Comparison of ENCODE assay signal across 14 cellular contexts in the genomic region with DNA sequence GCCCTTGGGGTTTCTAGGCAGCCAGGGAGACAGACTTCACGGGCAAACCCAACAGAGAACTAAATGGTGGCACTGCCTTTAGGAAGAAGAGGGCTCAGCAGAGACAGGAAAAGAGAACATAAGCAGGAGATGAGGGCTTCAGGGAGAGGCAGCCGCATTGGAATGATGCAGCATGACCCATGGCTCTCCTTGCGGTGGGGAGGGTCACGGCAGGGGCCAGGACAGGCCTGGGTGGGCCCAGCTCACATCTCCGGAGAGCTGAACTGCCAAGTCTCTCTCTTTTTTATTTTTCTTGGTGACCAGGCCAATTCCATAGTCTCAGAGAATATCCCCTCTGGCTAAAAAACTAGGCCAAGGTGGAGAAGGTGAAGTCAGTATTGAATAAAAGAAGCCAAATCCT.
DNase-seq lines count a peak whose midpoint lies in the region; ATAC-seq, FAIRE-seq and TF ChIP-seq lines count a peak whose summit lies in the region.
"Had no signal": no experiment of that assay in that cellular context is flagged by ENCODE, and none has a peak within 500 bp of the region (broad histone marks: within the 10 kb centered on the region; RNA-seq: fewer than 3 reads in every experiment).

No MANE protein-coding gene starts in this region.

- peaks cover 52% of the 10 kb centered on the region for H3K36me3 ChIP-seq in CD8-positive, alpha-beta memory T cell (ENCODE audit: insufficient read depth, low read length)
- H3K36me3 ChIP-seq in adrenal gland (replicated peaks in 1 of 2), result no peaks in the 10 kb centered on the region

- 68 to 84% (median 79%) methylated on average over 5 of the region's 5 CpGs for WGBS in adrenal gland, 4 donors

- intact Hi-C loops in adrenal gland (cut with DNase I), result no loop called here

- H3K4me1 Mint-ChIP-seq in CD8-positive, alpha-beta memory T cell, result peaks cover 86 to 99% (median 97%) of the 10 kb centered on the region in 3 donors
- H3K4me1 Mint-ChIP-seq in immature natural killer cell, result peaks cover 73 to 93% of the 10 kb centered on the region in 2 donors

- H3K9me3 Mint-ChIP-seq in CD8-positive, alpha-beta memory T cell, result no peaks in the 10 kb centered on the region
- H3K9me3 Mint-ChIP-seq in immature natural killer cell, result no peaks in the 10 kb centered on the region
- H3K9me3 Mint-ChIP-seq: activated T-helper 1 cell treated with anti-CD3 and anti-CD28 coated beads, Interleukin-12 subunit alpha, Interleukin-12 subunit beta, Interleukin-2, Interleukin-4 antibody, amounts not matched to agents 30 ng/mL and 10 ng/mL and 1 ng/mL, durations not matched to agents 14 hours and 24 hours and 36 hours had no signal

- peak overlapping the region in 7 of 8 donors; percentile 67 to 95 (median 74) for H3K27ac Mint-ChIP-seq in CD8-positive, alpha-beta memory T cell
- H3K27ac Mint-ChIP-seq in immature natural killer cell, result peak overlapping the region; percentile 27 to 83 (median 50)

- DNase-seq in CD8-positive, alpha-beta memory T cell, result no peak
- DNase-seq in adrenal gland, result no peak
- no peak for DNase-seq in immature natural killer cell
- DNase-seq in stimulated activated CD8-positive, alpha-beta memory T cell treated with anti-CD3 and anti-CD28 coated beads, Interleukin-4, amount 100 ng/mL, for 48 hours, result peak; percentile 8
- no peak for DNase-seq in RCC 7860 (ENCODE audit: low spot score)
- DNase-seq: C1 segment of cervical spinal cord, mesendoderm, NCI-H510A treated with DMSO at 0.1 percent for 48 hours had no signal

- TF ChIP-seq POLR2A in adrenal gland (IDR thresholded peaks at IDR 0.05), result no peak

- H3K27me3 Mint-ChIP-seq in CD8-positive, alpha-beta memory T cell, result no peaks in the 10 kb centered on the region
- H3K27me3 Mint-ChIP-seq in immature natural killer cell (ENCODE audit: low read depth in 3 of 3), result peaks cover 1 to 61% (median 27%) of the 10 kb centered on the region in 3 donors

- H3K4me3 ChIP-seq in CD8-positive, alpha-beta memory T cell (ENCODE audit: low read length), result no peak overlapping the region
- no peak overlapping the region for H3K4me3 ChIP-seq in adrenal gland

- H3K4me3 Mint-ChIP-seq in CD8-positive, alpha-beta memory T cell, result peak overlapping the region in 2 of 7 donors; percentile 71 to 78
- peak overlapping the region; percentile 36 to 73 (median 61) for H3K4me3 Mint-ChIP-seq in immature natural killer cell
- H3K4me3 Mint-ChIP-seq: activated T-helper 1 cell treated with anti-CD3 and anti-CD28 coated beads, Interleukin-12 subunit alpha, Interleukin-12 subunit beta, Interleukin-2, Interleukin-4 antibody, amounts not matched to agents 30 ng/mL and 10 ng/mL and 1 ng/mL, durations not matched to agents 14 hours and 24 hours and 36 hours had no signal

- FAIRE-seq in RCC 7860 (lab: Jason Lieb, UNC), result no peak
- FAIRE-seq: G401.6 had no signal

- no peak for ATAC-seq in HG03378 (IDR thresholded peaks at IDR 0.05; ENCODE audit: unreplicated experiment)
- ATAC-seq in HG02623 (IDR thresholded peaks at IDR 0.05; ENCODE audit: unreplicated experiment), result no peak
- no peak for ATAC-seq in GM19467 (IDR thresholded peaks at IDR 0.05; ENCODE audit: unreplicated experiment)

- peaks cover 52% of the 10 kb centered on the region for H3K4me1 ChIP-seq in CD8-positive, alpha-beta memory T cell (ENCODE audit: insufficient read depth, low read length)
- peaks cover 0 to 37% of the 10 kb centered on the region in 2 donors for H3K4me1 ChIP-seq in adrenal gland (replicated peaks in 1 of 2)

- H3K27ac ChIP-seq in CD8-positive, alpha-beta memory T cell (ENCODE audit: low read depth, low read length), result no peak overlapping the region
- peak overlapping the region in 4 of 5 donors; percentile 27 to 68 (median 40) for H3K27ac ChIP-seq in adrenal gland
- H3K27ac ChIP-seq: VCaP had no signal

- no peak for TF ChIP-seq CTCF in adrenal gland (IDR thresholded peaks at IDR 0.05)

- POLR2A ChIA-PET in CD8-positive, alpha-beta memory T cell (lab: Charles Lee), result no interaction called here

- H3K27me3 ChIP-seq in CD8-positive, alpha-beta memory T cell (ENCODE audit: insufficient read depth, low read length, poor library complexity, severe bottlenecking), result no peaks in the 10 kb centered on the region
- no peaks in the 10 kb centered on the region for H3K27me3 ChIP-seq in adrenal gland

- no peaks in the 10 kb centered on the region for H3K9me3 ChIP-seq in CD8-positive, alpha-beta memory T cell (ENCODE audit: low read length)
- H3K9me3 ChIP-seq in adrenal gland (replicated peaks in 1 of 3), result no peaks in the 10 kb centered on the region

- peaks cover 10 to 96% (median 47%) of the 10 kb centered on the region in 3 donors for H3K36me3 Mint-ChIP-seq in CD8-positive, alpha-beta memory T cell
- H3K36me3 Mint-ChIP-seq in immature natural killer cell, result peaks cover 12 to 65% (median 51%) of the 10 kb centered on the region in 3 donors

- CTCF ChIA-PET in CD8-positive, alpha-beta memory T cell (lab: Charles Lee), result interaction anchor here (0.9 kb wide), 1 partner anchor 16 kb away, joined by 3 read pairs; no protein-coding TSS in a partner anchor
